Comparison of ENCODE assay signal across 1 cellular context in the genomic region with DNA sequence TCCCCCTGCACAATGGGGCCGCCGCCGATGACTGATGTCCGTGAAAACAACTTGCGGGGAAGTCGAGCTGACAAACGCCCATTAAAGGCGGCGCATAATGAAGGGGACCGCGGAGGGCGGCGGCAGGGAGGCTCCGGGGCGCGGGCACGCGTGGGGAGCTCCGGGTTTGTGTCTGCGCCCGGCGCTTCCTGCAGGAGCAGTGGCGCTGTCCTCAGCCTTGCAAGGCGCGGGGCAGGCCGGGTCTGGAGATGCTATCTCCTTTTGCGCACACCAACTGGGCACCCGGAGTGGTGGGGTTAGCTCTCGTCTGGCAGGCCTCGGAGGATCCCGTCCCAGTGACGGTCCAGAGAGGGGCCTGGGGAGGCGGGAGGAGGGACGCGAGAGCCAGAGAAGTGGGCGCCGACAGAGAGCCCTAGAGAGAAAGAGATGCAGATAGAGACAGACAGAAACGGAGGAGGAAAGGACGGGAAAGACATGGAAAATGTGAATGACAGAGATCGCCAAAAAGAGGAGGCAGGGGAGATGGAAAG.
TF ChIP-seq lines count a peak whose summit lies in the region.

No MANE protein-coding gene starts in this region.

TF ChIP-seq in SK-N-SH treated with all-trans-retinoic acid at 6 μM for 48 hours, 23 proteins besides CTCF, POLR2A, EP300 and RAD21 (continued from another document):
- TF ChIP-seq, protein P1, sequence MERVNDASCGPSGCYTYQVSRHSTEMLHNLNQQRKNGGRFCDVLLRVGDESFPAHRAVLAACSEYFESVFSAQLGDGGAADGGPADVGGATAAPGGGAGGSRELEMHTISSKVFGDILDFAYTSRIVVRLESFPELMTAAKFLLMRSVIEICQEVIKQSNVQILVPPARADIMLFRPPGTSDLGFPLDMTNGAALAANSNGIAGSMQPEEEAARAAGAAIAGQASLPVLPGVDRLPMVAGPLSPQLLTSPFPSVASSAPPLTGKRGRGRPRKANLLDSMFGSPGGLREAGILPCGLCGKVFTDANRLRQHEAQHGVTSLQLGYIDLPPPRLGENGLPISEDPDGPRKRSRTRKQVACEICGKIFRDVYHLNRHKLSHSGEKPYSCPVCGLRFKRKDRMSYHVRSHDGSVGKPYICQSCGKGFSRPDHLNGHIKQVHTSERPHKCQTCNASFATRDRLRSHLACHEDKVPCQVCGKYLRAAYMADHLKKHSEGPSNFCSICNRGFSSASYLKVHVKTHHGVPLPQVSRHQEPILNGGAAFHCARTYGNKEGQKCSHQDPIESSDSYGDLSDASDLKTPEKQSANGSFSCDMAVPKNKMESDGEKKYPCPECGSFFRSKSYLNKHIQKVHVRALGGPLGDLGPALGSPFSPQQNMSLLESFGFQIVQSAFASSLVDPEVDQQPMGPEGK (CRISPR knock-in tag; IDR thresholded peaks at IDR 0.05; ENCODE audit: borderline replicate concordance): no peak
- TF ChIP-seq ZNF70 (CRISPR knock-in tag; IDR thresholded peaks at IDR 0.05): no peak
- no peak for TF ChIP-seq ZFP30 (CRISPR knock-in tag; IDR thresholded peaks at IDR 0.05)
- TF ChIP-seq ZNF8 (CRISPR knock-in tag; IDR thresholded peaks at IDR 0.05): no peak
- TF ChIP-seq BACH2 (CRISPR knock-in tag; IDR thresholded peaks at IDR 0.05; ENCODE audit: borderline replicate concordance): no peak
- no peak for TF ChIP-seq ZNF565 (CRISPR knock-in tag; conservative IDR thresholded peaks at IDR 0.05; ENCODE audit: low read depth)
- TF ChIP-seq TOX (CRISPR knock-in tag; IDR thresholded peaks at IDR 0.05; ENCODE audit: borderline replicate concordance): no peak
- TF ChIP-seq, protein P2, sequence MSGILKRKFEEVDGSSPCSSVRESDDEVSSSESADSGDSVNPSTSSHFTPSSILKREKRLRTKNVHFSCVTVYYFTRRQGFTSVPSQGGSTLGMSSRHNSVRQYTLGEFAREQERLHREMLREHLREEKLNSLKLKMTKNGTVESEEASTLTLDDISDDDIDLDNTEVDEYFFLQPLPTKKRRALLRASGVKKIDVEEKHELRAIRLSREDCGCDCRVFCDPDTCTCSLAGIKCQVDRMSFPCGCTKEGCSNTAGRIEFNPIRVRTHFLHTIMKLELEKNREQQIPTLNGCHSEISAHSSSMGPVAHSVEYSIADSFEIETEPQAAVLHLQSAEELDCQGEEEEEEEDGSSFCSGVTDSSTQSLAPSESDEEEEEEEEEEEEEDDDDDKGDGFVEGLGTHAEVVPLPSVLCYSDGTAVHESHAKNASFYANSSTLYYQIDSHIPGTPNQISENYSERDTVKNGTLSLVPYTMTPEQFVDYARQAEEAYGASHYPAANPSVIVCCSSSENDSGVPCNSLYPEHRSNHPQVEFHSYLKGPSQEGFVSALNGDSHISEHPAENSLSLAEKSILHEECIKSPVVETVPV (CRISPR knock-in tag; IDR thresholded peaks at IDR 0.05): no peak
